Comparison of ENCODE assay signal across 9 cellular contexts in genomic region chr3:141294848-141295247, GRCh38.
A peak's percentile ranks its signal among the peaks of the same experiment; 100 is the strongest.
DNase-seq lines count a peak whose midpoint lies in the region; ATAC-seq and TF ChIP-seq lines count a peak whose summit lies in the region.
"Had no signal": no experiment of that assay in that cellular context is flagged by ENCODE, and none has a peak within 500 bp of the region (broad histone marks: within the 10 kb centered on the region; RNA-seq: fewer than 3 reads in every experiment).

No MANE protein-coding gene starts in this region.

- H3K9me3 Mint-ChIP-seq in activated naive CD4-positive, alpha-beta T cell treated with anti-CD3 and anti-CD28 coated beads, Interleukin-2, amount 50 U/mL, for 72 hours, result peaks cover 0 to 12% of the 10 kb centered on the region in 2 donors

- ATAC-seq in activated naive CD4-positive, alpha-beta T cell treated with anti-CD3 and anti-CD28 coated beads, Interleukin-2, amount 50 U/mL, for 72 hours, result peak; percentile 81 to 100
- ATAC-seq in stimulated activated naive CD8-positive, alpha-beta T cell treated with anti-CD3 and anti-CD28 coated beads, Interleukin-15, Interleukin-2, amounts not matched to agents 100 U/mL and 50 U/mL, for 24 hours, result peak; percentile 92

- peaks cover 22 to 23% of the 10 kb centered on the region in 2 donors for H3K36me3 Mint-ChIP-seq in activated naive CD4-positive, alpha-beta T cell treated with anti-CD3 and anti-CD28 coated beads, Interleukin-2, amount 50 U/mL, for 72 hours

- in situ Hi-C loops in GM13976 (cut with MboI; ENCODE audit: low sequenced_read_pairs, unreplicated experiment), result no loop called here

- H3K27ac ChIP-seq in KOPT-K1 (ENCODE audit: low read depth, low read length, poor library complexity, severe bottlenecking), result peak overlapping the region; percentile 57

- DNase-seq in activated naive CD4-positive, alpha-beta T cell treated with anti-CD3 and anti-CD28 coated beads, Interleukin-2, amount 50 U/mL, for 72 hours (ENCODE audit: low spot score in 2 of 2), result no peak
- DNase-seq in hepatic stellate cell (ENCODE audit: low spot score) (peak; percentile 62), SW480 (ENCODE audit: low spot score) (no peak), GM13976 (ENCODE audit: low spot score) (no peak), ureter (ENCODE audit: low spot score) (no peak)
- no peak for DNase-seq in stimulated activated naive CD8-positive, alpha-beta T cell treated with anti-CD3 and anti-CD28 coated beads, Interleukin-15, Interleukin-2, amounts not matched to agents 100 U/mL and 50 U/mL, for 24 hours
- DNase-seq: SHP77, transverse colon had no signal

- H3K9me3 ChIP-seq in KOPT-K1 (ENCODE audit: insufficient read depth, low read length, poor library complexity, severe bottlenecking), result no peaks in the 10 kb centered on the region
- H3K9me3 ChIP-seq: transverse colon had no signal

- no peak for TF ChIP-seq CTCF in GM13976 (IDR thresholded peaks at IDR 0.05; ENCODE audit: borderline replicate concordance, control extremely low read depth, extremely low read depth, insufficient read depth, missing control alignments)

- peaks cover 42% of the 10 kb centered on the region for H3K36me3 ChIP-seq in KOPT-K1 (ENCODE audit: insufficient read depth, low read length)
- H3K36me3 ChIP-seq: transverse colon had no signal

- peak overlapping the region; percentile 93 to 96 for H3K27ac Mint-ChIP-seq in activated naive CD4-positive, alpha-beta T cell treated with anti-CD3 and anti-CD28 coated beads, Interleukin-2, amount 50 U/mL, for 72 hours
